Comparison of ENCODE assay signal across 23 cellular contexts in the genomic region with DNA sequence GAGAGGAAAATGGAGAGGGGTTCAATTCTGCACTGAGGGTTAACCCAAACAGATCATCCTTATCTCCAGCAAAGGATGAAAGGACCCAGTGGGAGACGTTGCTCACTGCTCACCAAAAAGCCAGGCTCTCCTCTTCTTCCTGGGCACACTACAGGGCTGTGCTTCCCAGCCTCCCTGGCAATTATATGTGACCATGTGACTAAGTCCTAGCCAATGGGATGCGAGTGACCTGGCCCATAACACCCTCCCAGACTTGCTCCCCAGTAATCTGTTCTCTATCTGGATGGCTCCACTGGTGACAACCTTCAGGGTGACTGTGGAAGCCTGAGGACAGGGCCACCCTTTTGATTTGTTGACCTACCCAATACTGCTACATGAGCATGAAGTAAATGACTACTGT.
"Had no signal": no experiment of that assay in that cellular context is flagged by ENCODE, and none has a peak within 500 bp of the region (broad histone marks: within the 10 kb centered on the region; RNA-seq: fewer than 3 reads in every experiment).

No MANE protein-coding gene starts in this region.

- H3K36me3 ChIP-seq: SJCRH30 had no signal

- H3K4me1 ChIP-seq: SJCRH30 had no signal

- H3K27ac ChIP-seq: RWPE1, SJCRH30, SK-N-MC had no signal

- H3K4me3 Mint-ChIP-seq: IgD-negative memory B cell had no signal

- H3K4me3 ChIP-seq: SJCRH30, SK-N-MC had no signal

- H3K27ac Mint-ChIP-seq: IgD-negative memory B cell had no signal

- H3K9me3 Mint-ChIP-seq: IgD-negative memory B cell had no signal

- H3K9me3 ChIP-seq: SJCRH30 had no signal

- ATAC-seq: HepG2, Panc1, PC-3 had no signal

- DNase-seq: Karpas-422, KG1, MM.1S, NCI-H1092 treated with DMSO at 0.1 percent for 48 hours, NCI-H1436, NCI-H187, NCI-H2029, NCI-H2081 treated with DMSO at 0.1 percent for 48 hours, NCI-H2171, NCI-H226, NCI-H446, NCI-H510A, NCI-H524 treated with DMSO at 0.1 percent for 48 hours, NCI-H69, NCI-H774, SHP77 treated with DMSO at 0.1 percent for 48 hours, SJCRH30 had no signal

- H3K36me3 Mint-ChIP-seq: IgD-negative memory B cell had no signal
